Comparison of ENCODE assay signal across 20 cellular contexts in genomic region chr12:20024194-20024593, GRCh38.
DNase-seq lines count a peak whose midpoint lies in the region; ATAC-seq and TF ChIP-seq lines count a peak whose summit lies in the region.
"Had no signal": no experiment of that assay in that cellular context is flagged by ENCODE, and none has a peak within 500 bp of the region (broad histone marks: within the 10 kb centered on the region; RNA-seq: fewer than 3 reads in every experiment).

No MANE protein-coding gene starts in this region.

- DNase-seq in Ammon's horn (ENCODE audit: low spot score) (peak; percentile 4), SKM-1 (lab: John Stamatoyannopoulos, UW; ENCODE audit: unreplicated experiment) (peak; percentile 9), fibroblast of the aortic adventitia (ENCODE audit: low read depth) (peak; percentile 51), pulmonary artery endothelial cell (ENCODE audit: low read depth, low spot score) (peak; percentile 67), posterior cingulate gyrus (no peak)
- DNase-seq in stimulated activated CD4-positive, alpha-beta T cell treated with anti-CD3 and anti-CD28 coated beads, Interleukin-2, amount 100 ng/mL, for 24 hours: no peak
- DNase-seq in stimulated activated CD4-positive, alpha-beta T cell treated with anti-CD3 and anti-CD28 coated beads, Interleukin-4, amount 100 ng/mL, for 4 hours: no peak
- DNase-seq: activated CD4-positive, CD25-positive, alpha-beta regulatory T cell treated with anti-CD3 and anti-CD28 coated beads, Interleukin-2, amount 50 U/mL, for 72 hours; amygdala; Caco-2; MG63; NCI-H2081; NCI-H524; nephron progenitor cell; OCI-M1; SJCRH30; stimulated activated CD4-positive, alpha-beta T cell treated with anti-CD3 and anti-CD28 coated beads, Interleukin-15, amount 100 ng/mL, for 24 hours had no signal

- intact Hi-C loops in posterior cingulate gyrus (cut with DNase I): no loop called here

- no peak for TF ChIP-seq CTCF in fibroblast of the aortic adventitia (IDR thresholded peaks at IDR 0.05; ENCODE audit: insufficient read depth, low read length)

- no peak for ATAC-seq in GM18873 (IDR thresholded peaks at IDR 0.05; ENCODE audit: low FRiP score, unreplicated experiment)
- ATAC-seq: GM12878 had no signal

- no peak overlapping the region for H3K4me3 ChIP-seq in fibroblast of the aortic adventitia (ENCODE audit: low read depth, low read length)
- H3K4me3 ChIP-seq: GM12878, MG63, SJCRH30, vagina had no signal

Comparison
In these comparisons a context has a peak if more than half of its experiments do, and no peak if none do; other contexts are left out.
1. DNase-seq: peak in Ammon's horn (single experiment), SKM-1 (single experiment), fibroblast of the aortic adventitia (single experiment) and pulmonary artery endothelial cell (single experiment); none in stimulated activated CD4-positive, alpha-beta T cell treated with anti-CD3 and anti-CD28 coated beads, Interleukin-2, amount 100 ng/mL, for 24 hours (0 of 2), posterior cingulate gyrus (0 of 10) and stimulated activated CD4-positive, alpha-beta T cell treated with anti-CD3 and anti-CD28 coated beads, Interleukin-4, amount 100 ng/mL, for 4 hours (0 of 2).